8 cellular contexts compared by ENCODE assay signal in genomic region chr15:60585743-60586708, GRCh38.
DNase-seq lines count a peak whose midpoint lies in the region; ATAC-seq and TF ChIP-seq lines count a peak whose summit lies in the region.

No MANE protein-coding gene starts in this region.

- H3K9me3 Mint-ChIP-seq in activated CD8-positive, alpha-beta T cell treated with anti-CD3 and anti-CD28 coated beads, Interleukin-2, amount 10 ng/mL, durations not matched to agents 7 days and 5 days (ENCODE audit: insufficient read depth), result no peaks in the 10 kb centered on the region
- H3K9me3 Mint-ChIP-seq in nephron progenitor cell, result no peaks in the 10 kb centered on the region

- no peak overlapping the region for H3K4me2 ChIP-seq in DND-41 (ENCODE audit: insufficient read depth, low read length)
- H3K4me2 ChIP-seq in fibroblast of lung (ENCODE audit: extremely low read depth, insufficient read depth, low read length), result no peak overlapping the region

- H4K20me1 ChIP-seq in DND-41 (ENCODE audit: insufficient read depth, low read length) (no peaks in the 10 kb centered on the region), fibroblast of lung (ENCODE audit: control insufficient read depth, extremely low read depth, insufficient read depth, low read length) (no peaks in the 10 kb centered on the region)

- H2AFZ ChIP-seq in DND-41 (ENCODE audit: low read depth, low read length) (no peak overlapping the region), fibroblast of lung (ENCODE audit: low read length) (no peak overlapping the region)

- H3K79me2 ChIP-seq in DND-41 (ENCODE audit: insufficient read depth, low read length), result no peaks in the 10 kb centered on the region
- H3K79me2 ChIP-seq in fibroblast of lung (ENCODE audit: control insufficient read depth, insufficient read depth, low read length), result no peaks in the 10 kb centered on the region

- H3K36me3 ChIP-seq in DND-41 (ENCODE audit: insufficient read depth, low read length), result no peaks in the 10 kb centered on the region
- no peaks in the 10 kb centered on the region for H3K36me3 ChIP-seq in fibroblast of lung (ENCODE audit: control insufficient read depth, insufficient read depth, low read length)

- H3K27me3 ChIP-seq in DND-41 (ENCODE audit: insufficient read depth, low read length, poor library complexity) (peaks cover 34% of the 10 kb centered on the region), HL-60 (ENCODE audit: insufficient read depth, poor library complexity, severe bottlenecking) (peaks cover 42% of the 10 kb centered on the region), fibroblast of lung (ENCODE audit: control insufficient read depth, insufficient read depth, low read length) (no peaks in the 10 kb centered on the region)

- H3K36me3 Mint-ChIP-seq in activated CD8-positive, alpha-beta T cell treated with anti-CD3 and anti-CD28 coated beads, Interleukin-2, amount 10 ng/mL, durations not matched to agents 7 days and 5 days (ENCODE audit: low read depth), result peaks cover 41% of the 10 kb centered on the region
- no peaks in the 10 kb centered on the region for H3K36me3 Mint-ChIP-seq in nephron progenitor cell (ENCODE audit: low read depth)

- ATAC-seq in DND-41 (ENCODE audit: insufficient read depth, low read depth) (peak; percentile 78), GM19455 (IDR thresholded peaks at IDR 0.05; ENCODE audit: unreplicated experiment) (no peak)
- no peak for ATAC-seq in activated CD8-positive, alpha-beta T cell treated with anti-CD3 and anti-CD28 coated beads, Interleukin-2, amount 10 ng/mL, durations not matched to agents 7 days and 5 days

- H3K4me1 Mint-ChIP-seq in activated CD8-positive, alpha-beta T cell treated with anti-CD3 and anti-CD28 coated beads, Interleukin-2, amount 10 ng/mL, durations not matched to agents 7 days and 5 days (ENCODE audit: low read depth), result peaks cover 90% of the 10 kb centered on the region
- H3K4me1 Mint-ChIP-seq in nephron progenitor cell, result peaks cover 77% of the 10 kb centered on the region

- DNase-seq in DND-41 (peak; percentile 57), HL-60 (ENCODE audit: low read depth in 1 of 2, low spot score in 1 of 2) (peak in 1 of 2 experiments; percentile 49), NCI-H526 treated with DMSO at 0.1 percent for 48 hours (lab: John Stamatoyannopoulos, UW) (peak; percentile 39), fibroblast of lung (ENCODE audit: low read depth in 2 of 2) (peak; percentile 56 to 82), nephron progenitor cell (peak; percentile 60), mesenteric fat pad (ENCODE audit: low spot score) (no peak)
- peak; percentile 78 for DNase-seq in activated CD8-positive, alpha-beta T cell treated with anti-CD3 and anti-CD28 coated beads, Interleukin-2, amount 10 ng/mL, durations not matched to agents 7 days and 5 days

- peak overlapping the region; percentile 55 for H3K4me3 Mint-ChIP-seq in activated CD8-positive, alpha-beta T cell treated with anti-CD3 and anti-CD28 coated beads, Interleukin-2, amount 10 ng/mL, durations not matched to agents 7 days and 5 days
- H3K4me3 Mint-ChIP-seq in nephron progenitor cell, result peak overlapping the region; percentile 5

- TF ChIP-seq CTCF in DND-41 (IDR thresholded peaks at IDR 0.05; ENCODE audit: borderline replicate concordance, extremely low read depth, low read length, poor library complexity, severe bottlenecking) (peak; percentile 89), HL-60 (IDR thresholded peaks at IDR 0.05; ENCODE audit: insufficient read depth, low read length) (peak; percentile 82), fibroblast of lung (conservative IDR thresholded peaks at IDR 0.05 in 1 of 2, IDR thresholded peaks at IDR 0.05 in 1 of 2; ENCODE audit: low read depth in 1 of 2, low read length in 2 of 2) (peak; percentile 89 to 90), nephron progenitor cell (IDR thresholded peaks at IDR 0.05) (peak; percentile 95)

- no peaks in the 10 kb centered on the region for H3K9me3 ChIP-seq in DND-41 (ENCODE audit: insufficient read depth, low read length, severe bottlenecking)
- no peaks in the 10 kb centered on the region for H3K9me3 ChIP-seq in fibroblast of lung (ENCODE audit: control insufficient read depth, insufficient read depth, low read depth, low read length)

- no peaks in the 10 kb centered on the region for H3K27me3 Mint-ChIP-seq in activated CD8-positive, alpha-beta T cell treated with anti-CD3 and anti-CD28 coated beads, Interleukin-2, amount 10 ng/mL, durations not matched to agents 7 days and 5 days (ENCODE audit: low read depth)
- H3K27me3 Mint-ChIP-seq in nephron progenitor cell (ENCODE audit: low read depth, poor library complexity), result no peaks in the 10 kb centered on the region

- CTCF ChIA-PET in activated CD8-positive, alpha-beta T cell treated with anti-CD3 and anti-CD28 coated beads, Interleukin-2, amount 10 ng/mL, durations not matched to agents 7 days and 5 days (lab: Charles Lee), result interaction anchor here (0.6 to 9.8 kb wide), 73 partner anchors 7 to 1249 kb away, joined by 3 to 135 read pairs (median 4); partner anchors contain the start of genes ANXA2 and ICE2

- H3K9ac ChIP-seq in DND-41 (ENCODE audit: low read depth, low read length) (no peak overlapping the region), fibroblast of lung (ENCODE audit: insufficient read depth, low read length) (no peak overlapping the region)

- peaks cover 16% of the 10 kb centered on the region for H3K4me1 ChIP-seq in DND-41 (ENCODE audit: insufficient read depth, low read length)
- no peaks in the 10 kb centered on the region for H3K4me1 ChIP-seq in fibroblast of lung (ENCODE audit: control insufficient read depth, extremely low read depth, insufficient read depth, low read length)

- H3K4me3 ChIP-seq in DND-41 (ENCODE audit: low read depth in 1 of 2, low read length in 2 of 2) (no peak overlapping the region), HL-60 (replicated peaks; ENCODE audit: insufficient read depth, low read length) (no peak overlapping the region), fibroblast of lung (replicated peaks in 1 of 4; ENCODE audit: control extremely low read depth in 1 of 4, insufficient read depth in 1 of 4, low read depth in 3 of 4, low read length in 4 of 4) (no peak overlapping the region)

- peak overlapping the region; percentile 84 for H3K27ac Mint-ChIP-seq in activated CD8-positive, alpha-beta T cell treated with anti-CD3 and anti-CD28 coated beads, Interleukin-2, amount 10 ng/mL, durations not matched to agents 7 days and 5 days
- peak overlapping the region; percentile 8 for H3K27ac Mint-ChIP-seq in nephron progenitor cell

- no peak overlapping the region for H3K27ac ChIP-seq in DND-41 (ENCODE audit: low read length)
- H3K27ac ChIP-seq in HL-60 (replicated peaks), result no peak overlapping the region
- no peak overlapping the region for H3K27ac ChIP-seq in fibroblast of lung (ENCODE audit: insufficient read depth, low read length)

- POLR2A ChIA-PET in activated CD8-positive, alpha-beta T cell treated with anti-CD3 and anti-CD28 coated beads, Interleukin-2, amount 10 ng/mL, durations not matched to agents 7 days and 5 days (lab: Charles Lee), result interaction anchor here (0.7 to 9.1 kb wide), 4 partner anchors 14 to 331 kb away, joined by 3 to 97 read pairs (median 20); no protein-coding TSS in a partner anchor
